1 cellular context compared by ENCODE assay signal in the genomic region with DNA sequence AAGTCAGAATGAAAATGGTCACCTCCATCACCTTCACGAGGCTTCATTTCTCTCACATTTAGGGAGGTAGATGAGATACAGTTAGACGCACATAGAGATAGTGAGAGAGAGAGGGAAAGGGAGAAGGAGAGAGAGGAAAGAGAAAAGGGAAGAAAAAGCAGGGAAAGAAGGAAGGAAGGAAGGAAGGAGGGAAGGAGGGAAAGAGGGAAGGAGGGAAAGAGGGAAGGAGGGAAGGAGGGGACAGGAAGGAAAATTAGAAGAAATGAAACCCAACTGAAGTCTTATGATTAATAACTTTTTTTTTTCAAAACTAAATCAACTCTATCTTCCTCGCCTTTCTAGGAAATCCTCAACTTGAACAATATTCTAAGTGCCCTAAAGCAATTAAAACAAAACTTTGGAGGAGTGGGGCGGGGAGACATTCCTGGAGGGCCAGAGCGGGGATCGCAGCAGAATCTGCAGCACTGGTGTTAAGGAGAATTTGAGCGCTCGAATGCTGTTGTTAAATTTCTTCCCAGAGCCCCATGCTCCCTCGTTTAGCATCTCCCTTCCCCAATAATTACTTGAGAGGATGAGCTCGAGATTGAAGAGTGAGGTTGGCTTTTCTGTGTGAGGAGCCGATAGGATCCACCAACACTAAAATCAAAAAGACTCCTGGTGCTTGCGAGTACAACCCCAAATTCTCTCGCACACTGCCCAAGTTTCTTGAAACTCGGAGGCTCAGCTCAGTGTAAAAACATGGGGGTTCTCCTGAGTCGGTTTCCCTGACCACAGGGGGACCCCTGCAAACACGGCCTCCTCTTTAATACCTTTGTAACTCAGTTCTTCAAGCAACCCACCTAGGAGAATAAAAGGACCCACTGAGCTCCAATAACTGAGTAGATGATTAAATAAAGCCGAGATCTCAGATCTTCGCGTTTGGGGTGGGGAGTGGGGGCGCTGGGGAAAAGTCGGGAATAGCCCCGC.
TF ChIP-seq lines count a peak whose summit lies in the region.

No MANE protein-coding gene starts in this region.

TF ChIP-seq in H1, 55 proteins besides CTCF, POLR2A, EP300 and RAD21:
- TF ChIP-seq EZH2 (IDR thresholded peaks at IDR 0.05; ENCODE audit: low read depth, low read length, severe bottlenecking) (peak; percentile 90), ZNF274 (IDR thresholded peaks at IDR 0.05; ENCODE audit: borderline replicate concordance, extremely low read depth, low read length) (no peak), BCL11A (IDR thresholded peaks at IDR 0.05; ENCODE audit: low read depth in 2 of 2, low read length in 2 of 2) (no peak), PHF8 (conservative IDR thresholded peaks at IDR 0.05; ENCODE audit: low read depth, low read length) (no peak), SUZ12 (IDR thresholded peaks at IDR 0.05; ENCODE audit: low read length) (peak; percentile 90; the same call in 1 of the 2 replicates), SP4 (IDR thresholded peaks at IDR 0.05; ENCODE audit: low read length) (no peak), CREB1 (IDR thresholded peaks at IDR 0.05) (no peak), YY1 (IDR thresholded peaks at IDR 0.05; ENCODE audit: low read depth, low read length) (no peak), CHD1 (IDR thresholded peaks at IDR 0.05; ENCODE audit: low read depth, low read length) (no peak), TCF12 (IDR thresholded peaks at IDR 0.05; ENCODE audit: low read depth, low read length) (0 out of 2 replicates have a peak, but pooled peaks have one; percentile 6), GTF2F1 (IDR thresholded peaks at IDR 0.05; ENCODE audit: borderline replicate concordance, low read depth, low read length) (no peak), CTBP2 (IDR thresholded peaks at IDR 0.05; ENCODE audit: borderline replicate concordance, insufficient read depth, insufficient read length, low read length) (no peak), TBP (IDR thresholded peaks at IDR 0.05; ENCODE audit: low read depth, low read length) (no peak), SP2 (IDR thresholded peaks at IDR 0.05; ENCODE audit: low read length) (no peak), NANOG (IDR thresholded peaks at IDR 0.05; ENCODE audit: insufficient read depth, low read depth, low read length, poor library complexity, severe bottlenecking) (no peak), JUN (IDR thresholded peaks at IDR 0.05; ENCODE audit: low read depth, low read length) (no peak), MAFK (IDR thresholded peaks at IDR 0.05; ENCODE audit: low read depth, low read length) (no peak), RNF2 (IDR thresholded peaks at IDR 0.05; ENCODE audit: borderline replicate concordance, low read depth, low read length, missing control alignments, poor library complexity, severe bottlenecking) (peak; percentile 78)
- TF ChIP-seq, protein P1, sequence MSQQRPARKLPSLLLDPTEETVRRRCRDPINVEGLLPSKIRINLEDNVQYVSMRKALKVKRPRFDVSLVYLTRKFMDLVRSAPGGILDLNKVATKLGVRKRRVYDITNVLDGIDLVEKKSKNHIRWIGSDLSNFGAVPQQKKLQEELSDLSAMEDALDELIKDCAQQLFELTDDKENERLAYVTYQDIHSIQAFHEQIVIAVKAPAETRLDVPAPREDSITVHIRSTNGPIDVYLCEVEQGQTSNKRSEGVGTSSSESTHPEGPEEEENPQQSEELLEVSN (IDR thresholded peaks at IDR 0.05) = no peak
